Comparison of ENCODE assay signal across 23 cellular contexts in genomic region chr9:91534374-91534773, GRCh38.
A peak's percentile ranks its signal among the peaks of the same experiment; 100 is the strongest.
DNase-seq lines count a peak whose midpoint lies in the region; FAIRE-seq and TF ChIP-seq lines count a peak whose summit lies in the region.
"Had no signal": no experiment of that assay in that cellular context is flagged by ENCODE, and none has a peak within 500 bp of the region (broad histone marks: within the 10 kb centered on the region; RNA-seq: fewer than 3 reads in every experiment).

No MANE protein-coding gene starts in this region.

- H3K27me3 ChIP-seq in mammary epithelial cell (ENCODE audit: insufficient read depth, low read length), result no peaks in the 10 kb centered on the region
- H3K27me3 ChIP-seq in astrocyte (ENCODE audit: insufficient read depth, low read length), result no peaks in the 10 kb centered on the region
- H3K27me3 ChIP-seq in hepatocyte, result no peaks in the 10 kb centered on the region
- H3K27me3 ChIP-seq: body of pancreas had no signal

- POLR2A ChIA-PET in MCF 10A (lab: Yijun Ruan, JAX), result no interaction called here

- H3K4me1 Mint-ChIP-seq in MCF 10A (ENCODE audit: insufficient read depth, unreplicated experiment) (peaks cover 47% of the 10 kb centered on the region), astrocyte (ENCODE audit: low read depth, unreplicated experiment) (peaks cover 45% of the 10 kb centered on the region)
- H3K4me1 Mint-ChIP-seq: CD8-positive, alpha-beta memory T cell had no signal

- H3K4me2 ChIP-seq in mammary epithelial cell (ENCODE audit: insufficient read depth, low read depth, low read length) (no peak overlapping the region), astrocyte (ENCODE audit: low read length) (no peak overlapping the region), hepatocyte (no peak overlapping the region)

- H3K27ac ChIP-seq in mammary epithelial cell (ENCODE audit: insufficient read depth, low read depth, low read length) (no peak overlapping the region), astrocyte (ENCODE audit: low read depth, low read length) (no peak overlapping the region), hepatocyte (no peak overlapping the region)
- H3K27ac ChIP-seq: 22Rv1, body of pancreas had no signal

- H3K36me3 ChIP-seq in mammary epithelial cell (ENCODE audit: insufficient read depth, low read length) (no peaks in the 10 kb centered on the region), astrocyte (ENCODE audit: insufficient read depth, low read length) (no peaks in the 10 kb centered on the region), hepatocyte (replicated peaks; ENCODE audit: insufficient read depth, low read depth) (no peaks in the 10 kb centered on the region)

- H3K27ac Mint-ChIP-seq in MCF 10A (ENCODE audit: low read depth, unreplicated experiment) (no peak overlapping the region), astrocyte (ENCODE audit: unreplicated experiment) (peak overlapping the region; percentile 4)
- H3K27ac Mint-ChIP-seq: activated naive CD8-positive, alpha-beta T cell; CD8-positive, alpha-beta memory T cell; H9; WTC11 had no signal

- no peaks in the 10 kb centered on the region for H3K9me2 ChIP-seq in hepatocyte (replicated peaks; ENCODE audit: insufficient read depth)

- H3K9me3 ChIP-seq in mammary epithelial cell (replicated peaks; ENCODE audit: insufficient read depth, low read length) (no peaks in the 10 kb centered on the region), astrocyte (ENCODE audit: insufficient read depth, low read depth, low read length) (no peaks in the 10 kb centered on the region), hepatocyte (ENCODE audit: low read depth) (no peaks in the 10 kb centered on the region)
- H3K9me3 ChIP-seq: body of pancreas had no signal

- H3K4me3 Mint-ChIP-seq in MCF 10A (ENCODE audit: unreplicated experiment), result no peak overlapping the region
- H3K4me3 Mint-ChIP-seq in astrocyte (ENCODE audit: unreplicated experiment), result no peak overlapping the region
- H3K4me3 Mint-ChIP-seq: activated naive CD8-positive, alpha-beta T cell; CD8-positive, alpha-beta memory T cell; H9; WTC11 had no signal

- dilution Hi-C loops in mammary epithelial cell (cut with HindIII; ENCODE audit: low sequenced_read_pairs), result no loop called here

- no peaks in the 10 kb centered on the region for H4K20me1 ChIP-seq in mammary epithelial cell (ENCODE audit: insufficient read depth, low read length)
- H4K20me1 ChIP-seq in astrocyte (ENCODE audit: insufficient read depth, low read length), result no peaks in the 10 kb centered on the region
- no peaks in the 10 kb centered on the region for H4K20me1 ChIP-seq in hepatocyte (ENCODE audit: insufficient read depth, poor library complexity, severe bottlenecking)

- DNase-seq in mammary epithelial cell (peak; percentile 63), MCF 10A (ENCODE audit: unreplicated experiment) (no peak), astrocyte (ENCODE audit: low read depth) (peak; percentile 69), hepatocyte (ENCODE audit: low spot score) (peak; percentile 16), dermis blood vessel endothelial cell (no peak), NAMALWA (ENCODE audit: low spot score) (no peak), activated gamma-delta T cell (lab: John Stamatoyannopoulos, UW) (no peak), NOMO-1 (lab: John Stamatoyannopoulos, UW; ENCODE audit: unreplicated experiment in 2 of 2) (no peak)
- DNase-seq: activated CD8-positive, alpha-beta memory T cell treated with anti-CD3 and anti-CD28 coated beads, Interleukin-2, amount 50 U/mL, for 4 hours; body of pancreas; CD8-positive, alpha-beta memory T cell; H9; left cardiac atrium; NCI-H1105 treated with DMSO at 0.1 percent for 48 hours; NCI-H2081; NCI-H226; SHP77; stimulated activated naive CD8-positive, alpha-beta T cell treated with anti-CD3 and anti-CD28 coated beads, Interleukin-15, Interleukin-2, amounts not matched to agents 100 U/mL and 50 U/mL, for 24 hours; T-helper 9 cell had no signal

- H3K36me3 Mint-ChIP-seq in MCF 10A (ENCODE audit: insufficient read depth, unreplicated experiment) (no peaks in the 10 kb centered on the region), astrocyte (ENCODE audit: low read depth, unreplicated experiment) (peaks cover 4% of the 10 kb centered on the region)
- H3K36me3 Mint-ChIP-seq: activated naive CD8-positive, alpha-beta T cell; CD8-positive, alpha-beta memory T cell; WTC11 had no signal

- no peaks in the 10 kb centered on the region for H3K27me3 Mint-ChIP-seq in MCF 10A (ENCODE audit: insufficient read depth, unreplicated experiment)
- H3K27me3 Mint-ChIP-seq in astrocyte (ENCODE audit: low read depth, unreplicated experiment), result no peaks in the 10 kb centered on the region

- in situ Hi-C loops in mammary epithelial cell (cut with MboI; ENCODE audit: low sequenced_read_pairs in 2 of 2), result no loop called here

- H3K9ac ChIP-seq in mammary epithelial cell (ENCODE audit: insufficient read depth, low read length) (no peak overlapping the region), astrocyte (ENCODE audit: low read length) (no peak overlapping the region)

- TF ChIP-seq CTCF in mammary epithelial cell (conservative IDR thresholded peaks at IDR 0.05 in 1 of 2, IDR thresholded peaks at IDR 0.05 in 1 of 2; ENCODE audit: extremely low read depth in 1 of 2, insufficient read depth in 1 of 2, low read depth in 1 of 2, low read length in 2 of 2) (no peak), MCF 10A (IDR thresholded peaks at IDR 0.05; ENCODE audit: unreplicated experiment) (no peak), astrocyte (IDR thresholded peaks at IDR 0.05; ENCODE audit: insufficient read depth, low read depth, low read length) (no peak), hepatocyte (IDR thresholded peaks at IDR 0.05; ENCODE audit: poor library complexity) (no peak)

- CTCF ChIA-PET in mammary epithelial cell (lab: Charles Lee; ENCODE audit: low non-redundant PET) (no interaction called here), MCF 10A (lab: Yijun Ruan, JAX) (interaction anchor here (0.7 kb wide), 2 partner anchors 539 to 1051 kb away, joined by 3 to 4 read pairs; no protein-coding TSS in a partner anchor)

- intact Hi-C loops in mammary epithelial cell (cut with micrococcal nuclease) (no loop called here), MCF 10A (cut with micrococcal nuclease) (no loop called here)

- FAIRE-seq in astrocyte (lab: Jason Lieb, UNC), result no peak
- FAIRE-seq: colon had no signal

- H3K79me2 ChIP-seq in mammary epithelial cell (ENCODE audit: insufficient read depth, low read length), result no peaks in the 10 kb centered on the region
- no peaks in the 10 kb centered on the region for H3K79me2 ChIP-seq in astrocyte (ENCODE audit: insufficient read depth, low read length)
- no peaks in the 10 kb centered on the region for H3K79me2 ChIP-seq in hepatocyte

- no peak overlapping the region for H2AFZ ChIP-seq in mammary epithelial cell (ENCODE audit: low read depth, low read length)
- H2AFZ ChIP-seq in astrocyte (ENCODE audit: low read depth, low read length), result no peak overlapping the region
- H2AFZ ChIP-seq in hepatocyte, result no peak overlapping the region

- H3K9me3 Mint-ChIP-seq in MCF 10A (ENCODE audit: unreplicated experiment) (no peaks in the 10 kb centered on the region), astrocyte (ENCODE audit: unreplicated experiment) (no peaks in the 10 kb centered on the region)
- H3K9me3 Mint-ChIP-seq: CD8-positive, alpha-beta memory T cell; H9; WTC11 had no signal

- H3K4me1 ChIP-seq in mammary epithelial cell (ENCODE audit: insufficient read depth, low read length) (peaks cover 13% of the 10 kb centered on the region), astrocyte (ENCODE audit: insufficient read depth, low read length) (peaks cover 34% of the 10 kb centered on the region), hepatocyte (ENCODE audit: insufficient read depth) (peaks cover 27% of the 10 kb centered on the region)
- H3K4me1 ChIP-seq: body of pancreas had no signal

- BruUV-seq in mammary epithelial cell (replicated peaks; lab: Mats Ljungman, UMichigan) (no TSS peak), MCF 10A (replicated peaks; lab: Mats Ljungman, UMichigan) (no TSS peak)

- H3K4me3 ChIP-seq in mammary epithelial cell (replicated peaks in 1 of 3; ENCODE audit: insufficient read depth in 1 of 3, low read depth in 2 of 3, low read length in 3 of 3) (no peak overlapping the region), astrocyte (ENCODE audit: insufficient read depth, low read depth, low read length) (no peak overlapping the region), hepatocyte (no peak overlapping the region)
- H3K4me3 ChIP-seq: body of pancreas had no signal

Comparison
In these comparisons a context has a peak if more than half of its experiments do, and no peak if none do; other contexts are left out.
1. DNase-seq: peak in mammary epithelial cell (single experiment), astrocyte (single experiment) and hepatocyte (single experiment); none in MCF 10A (single experiment), dermis blood vessel endothelial cell (single experiment), NAMALWA (single experiment), activated gamma-delta T cell (single experiment) and NOMO-1 (0 of 2).